Comparison of ENCODE assay signal across 1 cellular context in genomic region chr11:8685306-8685705, GRCh38.
TF ChIP-seq lines count a peak whose summit lies in the region.

No MANE protein-coding gene starts in this region.

TF ChIP-seq in GM12878, 131 proteins besides CTCF, POLR2A, EP300 and RAD21 (continued from another document):
- no peak for TF ChIP-seq E2F4 (IDR thresholded peaks at IDR 0.05; ENCODE audit: low read depth, low read length)
- TF ChIP-seq SREBF2 (IDR thresholded peaks at IDR 0.05; ENCODE audit: low read length): no peak
TF ChIP-seq in GM12878: peak in this region for 1.
